ENCODE assay signal across 10 cellular contexts in genomic region chr20:17441745-17442144, GRCh38.
"Had no signal": no experiment of that assay in that cellular context is flagged by ENCODE, and none has a peak within 500 bp of the region (broad histone marks: within the 10 kb centered on the region; RNA-seq: fewer than 3 reads in every experiment).

No MANE protein-coding gene starts in this region.

- H3K36me3 ChIP-seq: HAP-1 had no signal

- FAIRE-seq: H1, H54 had no signal

- H3K4me1 ChIP-seq: HAP-1 had no signal

- H3K4me3 ChIP-seq: GM23248, GM23338, HAP-1 had no signal

- H3K27ac ChIP-seq: GM23248 had no signal

- DNase-seq: GM23248, GOT3, H7, H9, HCEC 1CT, HFFc6 had no signal

- H3K9ac ChIP-seq: GM23248 had no signal

- H3K9me3 ChIP-seq: HAP-1 had no signal

- H2AFZ ChIP-seq: GM23248 had no signal

- H3K4me2 ChIP-seq: GM23338 had no signal
